In the genomic region with DNA sequence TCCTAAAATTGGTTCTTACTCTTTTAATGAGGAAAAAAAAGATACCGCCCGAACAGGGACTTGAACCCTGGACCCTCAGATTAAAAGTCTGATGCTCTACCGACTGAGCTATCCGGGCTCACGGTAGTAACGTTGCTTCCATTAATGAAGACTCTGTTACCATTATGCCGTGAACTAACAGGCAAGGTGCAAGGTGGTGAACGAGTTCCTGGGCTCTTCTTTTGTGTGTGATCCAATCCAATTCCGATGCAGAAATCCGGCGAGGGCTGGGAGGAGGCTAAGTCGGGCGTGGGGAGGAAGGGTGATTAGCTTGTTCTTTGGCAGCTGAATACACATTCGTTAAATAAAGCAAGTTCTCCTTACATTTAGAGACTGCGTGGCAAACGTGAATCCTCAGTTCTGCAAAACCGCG, we compare ENCODE assay signal across 8 cellular contexts.
DNase-seq lines count a peak whose midpoint lies in the region; ATAC-seq lines count a peak whose summit lies in the region.

No MANE protein-coding gene starts in this region.

- H3K9me3 Mint-ChIP-seq in memory B cell, result no peaks in the 10 kb centered on the region

- no peaks in the 10 kb centered on the region for H3K36me3 Mint-ChIP-seq in memory B cell

- ATAC-seq in HG03280 (IDR thresholded peaks at IDR 0.05; ENCODE audit: unreplicated experiment) (peak; percentile 36), memory B cell (ENCODE audit: low read depth) (peak; percentile 50)

- peak overlapping the region; percentile 99 for H3K27ac Mint-ChIP-seq in memory B cell

- DNase-seq in SKM-1 treated with dmso at 0.1 percent for 144 hours (lab: John Stamatoyannopoulos, UW; ENCODE audit: unreplicated experiment) (peak; percentile 40), SKM-1 (lab: John Stamatoyannopoulos, UW; ENCODE audit: unreplicated experiment) (no peak), NCI-H510A treated with DMSO at 0.1 percent for 48 hours (lab: John Stamatoyannopoulos, UW) (peak; percentile 78), memory B cell (ENCODE audit: low spot score in 2 of 2) (peak in 1 of 2 donors; percentile 79)
- peak; percentile 76 to 81 for DNase-seq in activated CD4-positive, alpha-beta T cell treated with anti-CD3 and anti-CD28 coated beads, Interleukin-2, amount 50 U/mL, for 48 hours
- peak; percentile 62 for DNase-seq in effector CD8-positive, alpha-beta T cell (lab: John Stamatoyannopoulos, UW)
- peak; percentile 55 for DNase-seq in stimulated activated CD8-positive, alpha-beta memory T cell treated with anti-CD3 and anti-CD28 coated beads, Interleukin-15, amount 100 ng/mL, for 24 hours (ENCODE audit: low read depth)

- peaks cover 24% of the 10 kb centered on the region for H3K4me1 Mint-ChIP-seq in memory B cell

- H3K4me3 Mint-ChIP-seq in memory B cell, result peak overlapping the region; percentile 89

- H3K27me3 Mint-ChIP-seq in memory B cell, result peaks cover 5% of the 10 kb centered on the region
